1 cellular context compared by ENCODE assay signal in genomic region chr1:17429183-17429582, GRCh38.
TF ChIP-seq lines count a peak whose summit lies in the region.

No MANE protein-coding gene starts in this region.

TF ChIP-seq in WTC11, 78 proteins besides CTCF, POLR2A, EP300 and RAD21 (continued from another document):
- no peak for TF ChIP-seq E2F1 (CRISPR knock-in tag; IDR thresholded peaks at IDR 0.05)
